Comparison of ENCODE assay signal across 27 cellular contexts in the genomic region with DNA sequence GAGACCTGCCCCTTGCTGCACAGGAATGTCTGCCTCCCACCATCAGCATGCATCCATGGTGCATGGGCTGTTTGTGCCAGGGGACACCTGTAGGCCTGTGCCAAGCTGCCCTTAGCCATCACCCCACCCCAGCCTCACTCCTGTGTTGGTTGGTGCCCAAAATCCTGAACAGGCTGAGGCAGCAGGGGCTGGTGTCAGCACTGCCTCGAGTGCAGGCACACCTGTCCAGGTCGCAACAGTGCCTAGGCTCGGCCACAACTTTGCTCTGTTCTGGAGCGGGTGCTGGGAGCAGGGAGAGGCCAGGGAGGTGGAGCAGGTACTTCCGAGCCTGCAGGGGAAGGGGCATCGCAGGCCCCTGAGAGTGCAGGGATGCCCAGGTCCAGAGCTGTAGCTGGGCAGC.
"Had no signal": no experiment of that assay in that cellular context is flagged by ENCODE, and none has a peak within 500 bp of the region (broad histone marks: within the 10 kb centered on the region; RNA-seq: fewer than 3 reads in every experiment).

No MANE protein-coding gene starts in this region.

- H3K27me3 Mint-ChIP-seq: memory B cell, naive B cell, type B pancreatic cell had no signal

- H3K9me3 Mint-ChIP-seq: type B pancreatic cell had no signal

- H3K4me1 ChIP-seq: gastrocnemius medialis, prostate gland, right atrium auricular region, stomach, thyroid gland, uterus had no signal

- H3K4me1 Mint-ChIP-seq: memory B cell, mesothelial cell of epicardium, naive B cell, nephron progenitor cell had no signal

- H3K27ac ChIP-seq: epithelial cell of prostate, gastrocnemius medialis, neutrophil, parathyroid adenoma, prostate gland, right atrium auricular region, skin epidermis, stomach, thyroid gland, uterus had no signal

- H3K4me3 Mint-ChIP-seq: memory B cell, mesothelial cell of epicardium, naive B cell, nephron progenitor cell, type B pancreatic cell had no signal

- H3K4me3 ChIP-seq: gastrocnemius medialis, lung, mucosa of descending colon, prostate gland, right atrium auricular region, skin epidermis, stomach, thyroid gland, uterus had no signal

- H3K27me3 ChIP-seq: gastrocnemius medialis, neutrophil, right atrium auricular region, stomach, thyroid gland, uterus had no signal

- H3K27ac Mint-ChIP-seq: memory B cell, mesothelial cell of epicardium, naive B cell, nephron progenitor cell, type B pancreatic cell had no signal

- H3K36me3 ChIP-seq: uterus had no signal

- H3K9ac ChIP-seq: parathyroid adenoma had no signal

- H3K9me3 ChIP-seq: gastrocnemius medialis, prostate gland, thyroid gland, uterus had no signal

- ATAC-seq: esophagus mucosa, gastrocnemius medialis, left lobe of liver, mucosa of descending colon had no signal

- DNase-seq: central memory CD4-positive, alpha-beta T cell; cortex of kidney; foreskin fibroblast; gastrocnemius medialis; head of caudate nucleus; mucosa of descending colon; naive B cell; nephron progenitor cell; stimulated activated CD4-positive, alpha-beta T cell treated with anti-CD3 and anti-CD28 coated beads, Interleukin-15, amount 100 ng/mL, for 24 hours; stimulated activated CD4-positive, alpha-beta T cell treated with anti-CD3 and anti-CD28 coated beads, Interleukin-4, amount 100 ng/mL, for 1 hour; stimulated activated CD8-positive, alpha-beta memory T cell treated with anti-CD3 and anti-CD28 coated beads, Interleukin-4, amount 100 ng/mL, for 48 hours; stimulated activated naive CD4-positive, alpha-beta T cell treated with Interleukin-2 at 50 U/mL for 16 hours; stomach; thyroid gland; uterus had no signal
